Comparison of ENCODE assay signal across 18 cellular contexts in the genomic region with DNA sequence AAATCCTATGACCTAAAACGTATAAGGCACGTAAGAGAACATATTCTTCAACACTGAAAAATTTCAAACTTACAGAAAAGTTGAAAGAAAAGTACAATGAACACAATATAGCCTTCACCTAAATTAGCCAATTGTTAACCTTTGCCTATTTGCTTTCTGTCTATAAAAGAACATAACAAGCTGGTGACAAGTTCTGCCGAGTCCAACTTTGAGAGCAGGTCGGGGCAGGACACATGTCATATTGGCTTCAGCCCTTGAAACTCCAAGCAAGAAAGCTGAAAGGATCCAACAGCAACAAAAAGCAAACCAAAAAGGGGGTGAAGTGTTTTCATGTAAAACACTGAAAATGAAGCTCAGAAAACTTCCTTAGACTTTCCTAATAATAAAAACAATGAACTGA. TPM values are rescaled to one million over a fixed set of nuclear protein-coding genes. Genes with fewer than 3 reads are reported as not detected.
DNase-seq lines count a peak whose midpoint lies in the region; ATAC-seq and TF ChIP-seq lines count a peak whose summit lies in the region.
"Had no signal": no experiment of that assay in that cellular context is flagged by ENCODE, and none has a peak within 500 bp of the region (broad histone marks: within the 10 kb centered on the region; RNA-seq: fewer than 3 reads in every experiment).

No MANE protein-coding gene starts in this region.

- peak overlapping the region in 5 of 8 donors; percentile 19 to 77 (median 47) for H3K27ac Mint-ChIP-seq in CD8-positive, alpha-beta memory T cell
- H3K27ac Mint-ChIP-seq in effector memory CD8-positive, alpha-beta T cell = peak overlapping the region; percentile 46 to 82
- H3K27ac Mint-ChIP-seq: mesothelial cell of epicardium had no signal

- H4K20me1 ChIP-seq in BLaER1 = no peaks in the 10 kb centered on the region

- H3K36me3 Mint-ChIP-seq in CD8-positive, alpha-beta memory T cell = peaks cover 0 to 80% (median 9%) of the 10 kb centered on the region in 3 donors
- H3K36me3 Mint-ChIP-seq in effector memory CD8-positive, alpha-beta T cell (ENCODE audit: insufficient read depth) = peaks cover 59% of the 10 kb centered on the region

- H3K27me3 ChIP-seq in BLaER1 (no peaks in the 10 kb centered on the region), neutrophil (no peaks in the 10 kb centered on the region)
- H3K27me3 ChIP-seq in CD8-positive, alpha-beta memory T cell (ENCODE audit: insufficient read depth, low read length, poor library complexity, severe bottlenecking) = no peaks in the 10 kb centered on the region
- H3K27me3 ChIP-seq: gastrocnemius medialis had no signal

- peak overlapping the region; percentile 71 for H3K4me2 ChIP-seq in BLaER1
- H3K4me2 ChIP-seq: KMS-11, smooth muscle cell had no signal

- DNase-seq in CD8-positive, alpha-beta memory T cell = no peak
- DNase-seq in effector memory CD8-positive, alpha-beta T cell = no peak
- DNase-seq in 8988T (no peak), NCI-H2171 (lab: John Stamatoyannopoulos, UW) (no peak)
- DNase-seq: activated CD4-positive, CD25-positive, alpha-beta regulatory T cell treated with anti-CD3 and anti-CD28 coated beads, Interleukin-2, amount 50 U/mL, for 72 hours; DMS79; gastrocnemius medialis; NCI-H146; NCI-H446; Right ventricle myocardium superior; stimulated activated naive CD4-positive, alpha-beta T cell treated with Interleukin-2 at 50 U/mL for 16 hours had no signal

- CTCF ChIA-PET in CD8-positive, alpha-beta memory T cell (lab: Charles Lee) = interaction anchor here (1.1 to 1.7 kb wide), 5 partner anchors 17 to 236 kb away, joined by 3 to 4 read pairs (median 4); no protein-coding TSS in a partner anchor

- no peak overlapping the region for H3K4me3 Mint-ChIP-seq in CD8-positive, alpha-beta memory T cell
- no peak overlapping the region for H3K4me3 Mint-ChIP-seq in effector memory CD8-positive, alpha-beta T cell
- H3K4me3 Mint-ChIP-seq: immature natural killer cell, mesothelial cell of epicardium had no signal

- H3K4me3 ChIP-seq in BLaER1 = no peak overlapping the region
- H3K4me3 ChIP-seq in CD8-positive, alpha-beta memory T cell (ENCODE audit: low read length) = no peak overlapping the region
- peak overlapping the region; percentile 21 to 38 for H3K4me3 ChIP-seq in neutrophil (ENCODE audit: low read depth in 1 of 2, low read length in 1 of 2)
- H3K4me3 ChIP-seq: gastrocnemius medialis, smooth muscle cell had no signal

- H3K36me3 ChIP-seq in BLaER1 (peaks cover 68% of the 10 kb centered on the region), neutrophil (peaks cover 53% of the 10 kb centered on the region)
- H3K36me3 ChIP-seq in CD8-positive, alpha-beta memory T cell (ENCODE audit: insufficient read depth, low read length) = peaks cover 31% of the 10 kb centered on the region

- H3K4me1 ChIP-seq in BLaER1 = peaks cover 24% of the 10 kb centered on the region
- no peaks in the 10 kb centered on the region for H3K4me1 ChIP-seq in CD8-positive, alpha-beta memory T cell (ENCODE audit: insufficient read depth, low read length)
- H3K4me1 ChIP-seq in neutrophil (ENCODE audit: control insufficient read depth in 1 of 2, insufficient read depth in 1 of 2, low read depth in 1 of 2, low read length in 1 of 2) = peaks cover 57 to 69% of the 10 kb centered on the region in 2 experiments

- POLR2A ChIA-PET in CD8-positive, alpha-beta memory T cell (lab: Charles Lee) = no interaction called here

- ATAC-seq in effector memory CD8-positive, alpha-beta T cell (replicated peaks) = no peak
- ATAC-seq in HG02642 (IDR thresholded peaks at IDR 0.05; ENCODE audit: poor library complexity, unreplicated experiment) = no peak
- ATAC-seq: gastrocnemius medialis had no signal

- H3K4me1 Mint-ChIP-seq in CD8-positive, alpha-beta memory T cell = peaks cover 18 to 35% (median 19%) of the 10 kb centered on the region in 3 donors
- H3K4me1 Mint-ChIP-seq in effector memory CD8-positive, alpha-beta T cell (ENCODE audit: low read depth in 2 of 2) = peaks cover 5 to 18% of the 10 kb centered on the region in 2 donors
- H3K4me1 Mint-ChIP-seq: mesothelial cell of epicardium had no signal

- H3K27me3 Mint-ChIP-seq in CD8-positive, alpha-beta memory T cell = no peaks in the 10 kb centered on the region
- H3K27me3 Mint-ChIP-seq in effector memory CD8-positive, alpha-beta T cell = no peaks in the 10 kb centered on the region

- H3K9me3 Mint-ChIP-seq in CD8-positive, alpha-beta memory T cell = no peaks in the 10 kb centered on the region
- H3K9me3 Mint-ChIP-seq in effector memory CD8-positive, alpha-beta T cell = no peaks in the 10 kb centered on the region
- H3K9me3 Mint-ChIP-seq: immature natural killer cell, mesothelial cell of epicardium had no signal

- H3K9me3 ChIP-seq in BLaER1 (no peaks in the 10 kb centered on the region), neutrophil (no peaks in the 10 kb centered on the region)
- no peaks in the 10 kb centered on the region for H3K9me3 ChIP-seq in CD8-positive, alpha-beta memory T cell (ENCODE audit: low read length)
- H3K9me3 ChIP-seq: gastrocnemius medialis had no signal

- no peak for TF ChIP-seq CTCF in neutrophil (IDR thresholded peaks at IDR 0.05)

- no peak overlapping the region for H3K27ac ChIP-seq in BLaER1
- no peak overlapping the region for H3K27ac ChIP-seq in CD8-positive, alpha-beta memory T cell (ENCODE audit: low read depth, low read length)
- peak overlapping the region; percentile 89 for H3K27ac ChIP-seq in neutrophil
- H3K27ac ChIP-seq: gastrocnemius medialis, KMS-11 had no signal

- H3K9ac ChIP-seq in BLaER1 = peak overlapping the region; percentile 20; the same call in 1 of the 2 replicates
- H3K9ac ChIP-seq: KMS-11 had no signal

RNA-seq across cellular contexts. Expression of gene TBC1D2B, which starts 59.1 kb away (rescaled TPM):
- total RNA-seq in CD8-positive, alpha-beta memory T cell = 10 to 100 TPM; 40.1 to 41.1 TPM
- 26.4 TPM for polyA plus RNA-seq in CD8-positive, alpha-beta memory T cell

Comparison
In these comparisons a context has a peak if more than half of its experiments do, and no peak if none do; other contexts are left out.
1. H3K4me3 ChIP-seq: peak in neutrophil (2 of 2); none in BLaER1 (single experiment) and CD8-positive, alpha-beta memory T cell (single experiment).